15 cellular contexts compared by ENCODE assay signal in the genomic region with DNA sequence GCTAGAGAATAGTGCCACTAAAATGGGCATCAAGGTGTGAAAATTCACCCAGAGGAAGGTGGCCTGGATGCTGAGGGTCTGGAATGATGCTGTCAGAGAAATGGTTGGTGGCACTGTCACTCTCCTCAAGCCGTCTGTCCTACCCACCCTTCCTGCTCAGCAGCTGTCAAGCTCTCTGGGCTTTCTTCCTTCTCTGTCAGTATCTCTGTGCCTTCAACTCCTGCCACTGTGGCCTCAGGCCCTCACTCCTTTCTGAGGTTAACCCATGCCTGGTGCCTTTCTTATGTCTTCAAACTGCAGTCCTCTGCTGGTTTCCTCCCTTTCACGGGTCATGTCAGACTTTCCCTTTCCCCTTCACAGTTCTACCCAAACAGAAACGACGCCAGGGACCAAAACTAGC. TPM values are rescaled to one million over a fixed set of nuclear protein-coding genes. Genes with fewer than 3 reads are reported as not detected.
DNase-seq lines count a peak whose midpoint lies in the region; ATAC-seq and TF ChIP-seq lines count a peak whose summit lies in the region.
"Had no signal": no experiment of that assay in that cellular context is flagged by ENCODE, and none has a peak within 500 bp of the region (broad histone marks: within the 10 kb centered on the region; RNA-seq: fewer than 3 reads in every experiment).

No MANE protein-coding gene starts in this region.

- H3K27me3 Mint-ChIP-seq in activated CD8-positive, alpha-beta T cell treated with anti-CD3 and anti-CD28 coated beads for 36 hours, result peaks cover 20% of the 10 kb centered on the region
- peaks cover 19% of the 10 kb centered on the region for H3K27me3 Mint-ChIP-seq in type B pancreatic cell

- POLR2A ChIA-PET in activated CD8-positive, alpha-beta T cell treated with anti-CD3 and anti-CD28 coated beads for 36 hours (lab: Charles Lee), result no interaction called here

- CTCF ChIA-PET in activated CD8-positive, alpha-beta T cell treated with anti-CD3 and anti-CD28 coated beads for 36 hours (lab: Charles Lee), result no interaction called here

- no peak overlapping the region for H3K27ac Mint-ChIP-seq in activated naive CD4-positive, alpha-beta T cell treated with anti-CD3 and anti-CD28 coated beads, Interleukin-2, amount 50 U/mL, for 72 hours
- no peak overlapping the region for H3K27ac Mint-ChIP-seq in activated CD8-positive, alpha-beta T cell treated with anti-CD3 and anti-CD28 coated beads for 36 hours
- H3K27ac Mint-ChIP-seq in type B pancreatic cell, result no peak overlapping the region
- H3K27ac Mint-ChIP-seq: activated naive CD4-positive, alpha-beta T cell treated with anti-CD3 and anti-CD28 coated beads, Interleukin-2, amount 50 U/mL, for 24 hours had no signal

- H3K9me3 Mint-ChIP-seq in activated naive CD4-positive, alpha-beta T cell treated with anti-CD3 and anti-CD28 coated beads, Interleukin-2, amount 50 U/mL, for 72 hours, result no peaks in the 10 kb centered on the region
- no peaks in the 10 kb centered on the region for H3K9me3 Mint-ChIP-seq in activated CD8-positive, alpha-beta T cell treated with anti-CD3 and anti-CD28 coated beads for 36 hours
- no peaks in the 10 kb centered on the region for H3K9me3 Mint-ChIP-seq in type B pancreatic cell
- H3K9me3 Mint-ChIP-seq: activated naive CD4-positive, alpha-beta T cell treated with anti-CD3 and anti-CD28 coated beads, Interleukin-2, amount 50 U/mL, for 24 hours had no signal

- peak; percentile 21 to 34 for ATAC-seq in activated naive CD4-positive, alpha-beta T cell treated with anti-CD3 and anti-CD28 coated beads, Interleukin-2, amount 50 U/mL, for 72 hours
- peak; percentile 45 for ATAC-seq in GM21825 (IDR thresholded peaks at IDR 0.05; ENCODE audit: unreplicated experiment)
- peak; percentile 34 for ATAC-seq in activated CD8-positive, alpha-beta T cell treated with anti-CD3 and anti-CD28 coated beads for 36 hours
- ATAC-seq in HG02588 (IDR thresholded peaks at IDR 0.05; ENCODE audit: unreplicated experiment), result no peak
- ATAC-seq in left ventricle myocardium superior, result no peak

- peaks cover 3% of the 10 kb centered on the region for H3K4me1 Mint-ChIP-seq in activated CD8-positive, alpha-beta T cell treated with anti-CD3 and anti-CD28 coated beads for 36 hours (ENCODE audit: low read depth)
- H3K4me1 Mint-ChIP-seq in type B pancreatic cell (ENCODE audit: unreplicated experiment), result peaks cover 27% of the 10 kb centered on the region

- H3K4me3 Mint-ChIP-seq in activated CD8-positive, alpha-beta T cell treated with anti-CD3 and anti-CD28 coated beads for 36 hours, result no peak overlapping the region
- peak overlapping the region; percentile 29 for H3K4me3 Mint-ChIP-seq in type B pancreatic cell
- H3K4me3 Mint-ChIP-seq: activated naive CD4-positive, alpha-beta T cell treated with anti-CD3 and anti-CD28 coated beads, Interleukin-2, amount 50 U/mL, for 24 hours had no signal

- no peak for TF ChIP-seq CTCF in activated CD8-positive, alpha-beta T cell treated with anti-CD3 and anti-CD28 coated beads for 36 hours (IDR thresholded peaks at IDR 0.05)
- TF ChIP-seq CTCF in type B pancreatic cell (conservative IDR thresholded peaks at IDR 0.05), result no peak
- no peak for TF ChIP-seq CTCF in GM20000 (IDR thresholded peaks at IDR 0.05; ENCODE audit: extremely low read depth, missing control alignments)

- intact Hi-C loops in activated CD8-positive, alpha-beta T cell treated with anti-CD3 and anti-CD28 coated beads for 36 hours (cut with micrococcal nuclease), result no loop called here
- intact Hi-C loops in left ventricle myocardium superior (cut with micrococcal nuclease), result no loop called here

- no peak for DNase-seq in activated naive CD4-positive, alpha-beta T cell treated with anti-CD3 and anti-CD28 coated beads, Interleukin-2, amount 50 U/mL, for 72 hours (ENCODE audit: low spot score in 2 of 2)
- no peak for DNase-seq in activated naive CD4-positive, alpha-beta T cell treated with Interleukin-2 at 50 U/mL for 16 hours
- DNase-seq in activated CD8-positive, alpha-beta T cell treated with anti-CD3 and anti-CD28 coated beads for 36 hours, result no peak
- DNase-seq in type B pancreatic cell (ENCODE audit: extremely low spot score, unreplicated experiment), result no peak
- no peak for DNase-seq in GM20000 (ENCODE audit: low spot score)
- no peak for DNase-seq in left ventricle myocardium superior
- DNase-seq: activated CD4-positive, CD25-positive, alpha-beta regulatory T cell; activated CD8-positive, alpha-beta memory T cell treated with anti-CD3 and anti-CD28 coated beads, Interleukin-2, amount 50 U/mL, for 48 hours; H7; NCI-H1048; stimulated activated CD4-positive, alpha-beta T cell treated with anti-CD3 and anti-CD28 coated beads, Interleukin-4, amount 100 ng/mL, for 24 hours; upper lobe of left lung had no signal

- no peaks in the 10 kb centered on the region for H3K36me3 Mint-ChIP-seq in activated naive CD4-positive, alpha-beta T cell treated with anti-CD3 and anti-CD28 coated beads, Interleukin-2, amount 50 U/mL, for 72 hours
- no peaks in the 10 kb centered on the region for H3K36me3 Mint-ChIP-seq in activated CD8-positive, alpha-beta T cell treated with anti-CD3 and anti-CD28 coated beads for 36 hours (ENCODE audit: low read depth)
- H3K36me3 Mint-ChIP-seq in type B pancreatic cell, result peaks cover 5% of the 10 kb centered on the region
- H3K36me3 Mint-ChIP-seq: activated naive CD4-positive, alpha-beta T cell treated with anti-CD3 and anti-CD28 coated beads, Interleukin-2, amount 50 U/mL, for 24 hours had no signal

RNA-seq across cellular contexts. Expression of a gene that starts 4.4 kb away (rescaled TPM):
- total RNA-seq in activated naive CD4-positive, alpha-beta T cell treated with anti-CD3 and anti-CD28 coated beads, Interleukin-2, amount 50 U/mL, for 72 hours, result 1 to 10 TPM; 1.0 to 1.1 TPM
- total RNA-seq in activated CD8-positive, alpha-beta T cell treated with anti-CD3 and anti-CD28 coated beads for 36 hours, result 1 to 10 TPM; 1.3 to 1.9 TPM
- total RNA-seq in type B pancreatic cell (ENCODE audit: low replicate concordance), result 17.5 and 21.4 TPM in 2 replicates
- 2.1 TPM for total RNA-seq in left ventricle myocardium superior

Comparison
In these comparisons a context has a peak if more than half of its experiments do, and no peak if none do; other contexts are left out.
1. ATAC-seq: peak in activated naive CD4-positive, alpha-beta T cell treated with anti-CD3 and anti-CD28 coated beads, Interleukin-2, amount 50 U/mL, for 72 hours (2 of 2), GM21825 (single experiment) and activated CD8-positive, alpha-beta T cell treated with anti-CD3 and anti-CD28 coated beads for 36 hours (single experiment); none in HG02588 (single experiment) and left ventricle myocardium superior (single experiment).